In the genomic region with DNA sequence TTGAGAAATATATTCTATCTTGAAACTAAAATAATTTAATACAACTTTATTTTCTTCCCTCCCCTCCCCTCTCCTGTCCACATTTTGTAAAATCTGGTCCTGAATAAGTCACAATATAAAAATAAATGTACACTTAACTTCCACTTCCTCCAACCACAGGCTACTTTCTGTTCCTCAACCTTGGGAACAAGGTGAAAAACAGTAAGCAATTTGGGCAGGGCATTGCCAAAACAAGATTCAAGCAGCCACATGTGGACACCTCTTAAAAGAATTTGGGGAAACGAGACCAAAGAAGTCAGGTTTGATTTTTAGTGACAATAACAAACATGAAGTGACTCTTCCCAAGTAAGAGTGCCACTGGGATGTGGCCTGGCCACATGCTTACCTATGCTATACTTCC, we compare ENCODE assay signal across 26 cellular contexts.
"Had no signal": no experiment of that assay in that cellular context is flagged by ENCODE, and none has a peak within 500 bp of the region (broad histone marks: within the 10 kb centered on the region; RNA-seq: fewer than 3 reads in every experiment).

No MANE protein-coding gene starts in this region.

- H3K27me3 ChIP-seq: body of pancreas, cardiac muscle cell, upper lobe of left lung had no signal

- H3K4me3 ChIP-seq: body of pancreas, cardiac muscle cell, thoracic aorta, upper lobe of left lung had no signal

- H3K4me1 ChIP-seq: body of pancreas, upper lobe of left lung had no signal

- H3K4me1 Mint-ChIP-seq: activated CD4-positive, alpha-beta T cell treated with anti-CD3 and anti-CD28 coated beads, Interleukin-2, amount 10 ng/mL, durations not matched to agents 7 days and 5 days; activated naive CD4-positive, alpha-beta T cell treated with anti-CD3 and anti-CD28 coated beads, Interleukin-2, amount 50 U/mL, for 24 hours; natural killer cell had no signal

- ATAC-seq: activated CD8-positive, alpha-beta T cell treated with anti-CD3 and anti-CD28 coated beads for 36 hours; body of pancreas; left ventricle myocardium superior; natural killer cell had no signal

- H3K27ac ChIP-seq: body of pancreas, cardiac muscle cell, thoracic aorta, upper lobe of left lung, WERI-Rb-1 had no signal

- FAIRE-seq: endometrium, islet of Langerhans had no signal

- H3K36me3 ChIP-seq: cardiac muscle cell, thoracic aorta, upper lobe of left lung, WERI-Rb-1 had no signal

- H3K9me3 Mint-ChIP-seq: activated CD4-positive, alpha-beta T cell treated with anti-CD3 and anti-CD28 coated beads, Interleukin-2, amount 10 ng/mL, durations not matched to agents 7 days and 5 days; activated naive CD4-positive, alpha-beta T cell treated with anti-CD3 and anti-CD28 coated beads, Interleukin-2, amount 50 U/mL, for 24 hours; mesothelial cell of epicardium had no signal

- H3K27me3 Mint-ChIP-seq: activated CD4-positive, alpha-beta T cell treated with anti-CD3 and anti-CD28 coated beads, Interleukin-2, amount 10 ng/mL, durations not matched to agents 7 days and 5 days; activated CD8-positive, alpha-beta T cell treated with anti-CD3 and anti-CD28 coated beads for 36 hours; activated naive CD4-positive, alpha-beta T cell treated with anti-CD3 and anti-CD28 coated beads, Interleukin-2, amount 50 U/mL, for 24 hours; progenitor cell of endocrine pancreas had no signal

- H3K36me3 Mint-ChIP-seq: activated naive CD4-positive, alpha-beta T cell treated with anti-CD3 and anti-CD28 coated beads, Interleukin-2, amount 50 U/mL, for 24 hours; natural killer cell had no signal

- H3K27ac Mint-ChIP-seq: activated CD4-positive, alpha-beta T cell treated with anti-CD3 and anti-CD28 coated beads, Interleukin-2, amount 10 ng/mL, durations not matched to agents 7 days and 5 days; activated CD8-positive, alpha-beta T cell treated with anti-CD3 and anti-CD28 coated beads for 36 hours; activated naive CD4-positive, alpha-beta T cell treated with anti-CD3 and anti-CD28 coated beads, Interleukin-2, amount 50 U/mL, for 24 hours; mesothelial cell of epicardium; natural killer cell; progenitor cell of endocrine pancreas had no signal

- DNase-seq: activated CD4-positive, alpha-beta T cell treated with anti-CD3 and anti-CD28 coated beads, Interleukin-2, amount 10 ng/mL, durations not matched to agents 7 days and 5 days; activated CD4-positive, CD25-positive, alpha-beta regulatory T cell treated with anti-CD3 and anti-CD28 coated beads, Interleukin-2, amount 50 U/mL, for 72 hours; activated CD8-positive, alpha-beta T cell treated with anti-CD3 and anti-CD28 coated beads for 36 hours; activated gamma-delta T cell treated with Interleukin-2 at 50 U/mL for 16 hours; anterior cingulate cortex; body of pancreas; erythroblast; foreskin melanocyte; head of caudate nucleus; hypothalamus; left ventricle myocardium superior; mammary epithelial cell; natural killer cell; retina; stimulated activated CD4-positive, alpha-beta T cell treated with anti-CD3 and anti-CD28 coated beads, Interleukin-4, amount 100 ng/mL, for 1 hour; stimulated activated naive CD4-positive, alpha-beta T cell treated with Interleukin-2 at 50 U/mL for 16 hours; T-helper 2 cell; WERI-Rb-1 had no signal

- H3K4me3 Mint-ChIP-seq: activated CD4-positive, alpha-beta T cell treated with anti-CD3 and anti-CD28 coated beads, Interleukin-2, amount 10 ng/mL, durations not matched to agents 7 days and 5 days; activated CD8-positive, alpha-beta T cell treated with anti-CD3 and anti-CD28 coated beads for 36 hours; activated naive CD4-positive, alpha-beta T cell treated with anti-CD3 and anti-CD28 coated beads, Interleukin-2, amount 50 U/mL, for 24 hours; mesothelial cell of epicardium; natural killer cell had no signal

- H3K9me3 ChIP-seq: body of pancreas, thoracic aorta, upper lobe of left lung had no signal
